Comparison of ENCODE assay signal across 9 cellular contexts in genomic region chr1:31593770-31594632, GRCh38. TPM values are rescaled to one million over a fixed set of nuclear protein-coding genes. Genes with fewer than 3 reads are reported as not detected.
A peak's percentile ranks its signal among the peaks of the same experiment; 100 is the strongest.
DNase-seq lines count a peak whose midpoint lies in the region; ATAC-seq, FAIRE-seq and TF ChIP-seq lines count a peak whose summit lies in the region.
"Had no signal": no experiment of that assay in that cellular context is flagged by ENCODE, and none has a peak within 500 bp of the region (broad histone marks: within the 10 kb centered on the region; RNA-seq: fewer than 3 reads in every experiment).

No MANE protein-coding gene starts in this region.

- H3K4me3 Mint-ChIP-seq in naive thymus-derived CD8-positive, alpha-beta T cell, result no peak overlapping the region

- no peaks in the 10 kb centered on the region for H4K20me1 ChIP-seq in endothelial cell of umbilical vein (replicated peaks; ENCODE audit: control insufficient read depth, extremely low read depth, insufficient read depth, low read length)

- no peaks in the 10 kb centered on the region for H3K36me3 Mint-ChIP-seq in naive thymus-derived CD8-positive, alpha-beta T cell

- H3K79me2 ChIP-seq in endothelial cell of umbilical vein (ENCODE audit: control insufficient read depth, insufficient read depth, low read length), result no peaks in the 10 kb centered on the region

- BruUV-seq in endothelial cell of umbilical vein (replicated peaks; lab: Mats Ljungman, UMichigan), result no TSS peak

- peak; percentile 68 for DNase-seq in Caki2 (ENCODE audit: low read depth)
- peak; percentile 42 for DNase-seq in NCI-H526 treated with DMSO at 0.1 percent for 48 hours (lab: John Stamatoyannopoulos, UW)
- DNase-seq in activated CD4-positive, alpha-beta T cell treated with anti-CD3 and anti-CD28 coated beads, Interleukin-2, amount 50 U/mL, for 1 hour, result peak; percentile 42
- DNase-seq in endothelial cell of umbilical vein (ENCODE audit: low read depth, low spot score), result peak; percentile 73
- peak; percentile 18 to 79 (median 49) for DNase-seq in naive thymus-derived CD8-positive, alpha-beta T cell
- DNase-seq in suprapubic skin (ENCODE audit: low spot score in 2 of 2), result no peak

- H3K27me3 ChIP-seq in endothelial cell of umbilical vein (ENCODE audit: control insufficient read depth in 2 of 2, insufficient read depth in 2 of 2, low read length in 2 of 2) (no peaks in the 10 kb centered on the region), suprapubic skin (no peaks in the 10 kb centered on the region)

- intact Hi-C loops in endothelial cell of umbilical vein (cut with micrococcal nuclease), result loop anchor here (1.0 kb wide), 2 partner anchors 30 to 45 kb away; no protein-coding TSS in a partner anchor

- no peak overlapping the region for H3K4me2 ChIP-seq in endothelial cell of umbilical vein (ENCODE audit: insufficient read depth, low read length)

- in situ Hi-C loops in Caki2 (cut with HindIII; ENCODE audit: low pct_unique_long_range_greater_than_20kb, low sequenced_read_pairs), result no loop called here

- TF ChIP-seq POLR2A in endothelial cell of umbilical vein (IDR thresholded peaks at IDR 0.05; ENCODE audit: low read depth, low read length), result no peak
- no peak for TF ChIP-seq POLR2A in suprapubic skin (IDR thresholded peaks at IDR 0.05)

- POLR2A ChIA-PET in HEK293 (lab: Yijun Ruan, JAX) (no interaction called here), endothelial cell of umbilical vein (lab: Charles Lee) (no interaction called here)
- POLR2A ChIA-PET in naive thymus-derived CD8-positive, alpha-beta T cell (lab: Charles Lee), result no interaction called here

- no peaks in the 10 kb centered on the region for H3K4me1 ChIP-seq in HEK293 (ENCODE audit: control insufficient read depth, insufficient read depth, low read length)
- H3K4me1 ChIP-seq in endothelial cell of umbilical vein (ENCODE audit: control insufficient read depth, extremely low read depth, insufficient read depth, low read length), result peaks cover 28% of the 10 kb centered on the region
- H3K4me1 ChIP-seq in suprapubic skin, result peaks cover 6% of the 10 kb centered on the region

- peak; percentile 78 for FAIRE-seq in endothelial cell of umbilical vein (lab: Jason Lieb, UNC)
- FAIRE-seq: TTC549 had no signal

- dilution Hi-C loops in endothelial cell of umbilical vein (cut with MboI; ENCODE audit: extremely low pct_ligation_motif_present, low sequenced_read_pairs), result no loop called here

- no peaks in the 10 kb centered on the region for H3K36me3 ChIP-seq in HEK293 (ENCODE audit: control insufficient read depth in 2 of 2, insufficient read depth in 1 of 2, low read length in 2 of 2)
- H3K36me3 ChIP-seq in endothelial cell of umbilical vein (ENCODE audit: control insufficient read depth in 2 of 2, extremely low read depth in 1 of 2, insufficient read depth in 2 of 2, low read length in 2 of 2), result no peaks in the 10 kb centered on the region
- H3K36me3 ChIP-seq in suprapubic skin, result no peaks in the 10 kb centered on the region

- TF ChIP-seq EP300 in suprapubic skin (IDR thresholded peaks at IDR 0.05), result no peak

- CTCF ChIA-PET in HEK293 (lab: Yijun Ruan, JAX) (interaction anchor here (0.7 to 9.6 kb wide), 17 partner anchors 9 to 274 kb away, joined by 3 to 120 read pairs (median 6); no protein-coding TSS in a partner anchor), endothelial cell of umbilical vein (lab: Charles Lee) (interaction anchor here (0.7 to 5.5 kb wide), 13 partner anchors 8 to 171 kb away, joined by 3 to 73 read pairs (median 3); no protein-coding TSS in a partner anchor)

- H3K9me3 Mint-ChIP-seq in naive thymus-derived CD8-positive, alpha-beta T cell, result no peaks in the 10 kb centered on the region

- H3K4me3 ChIP-seq in HEK293 (ENCODE audit: low read depth, low read length), result no peak overlapping the region
- H3K4me3 ChIP-seq in endothelial cell of umbilical vein (replicated peaks in 1 of 3; ENCODE audit: insufficient read depth in 1 of 3, low read depth in 1 of 3, low read length in 3 of 3), result no peak overlapping the region
- no peak overlapping the region for H3K4me3 ChIP-seq in suprapubic skin

- peak; percentile 80 to 86 for ATAC-seq in naive thymus-derived CD8-positive, alpha-beta T cell
- no peak for ATAC-seq in HG02588 (IDR thresholded peaks at IDR 0.05; ENCODE audit: unreplicated experiment)

- no peaks in the 10 kb centered on the region for H3K9me1 ChIP-seq in endothelial cell of umbilical vein (replicated peaks; ENCODE audit: control insufficient read depth, extremely low read depth, insufficient read depth, low read length)

- H3K27ac ChIP-seq in HEK293 (ENCODE audit: extremely low read depth, low read depth, low read length) (no peak overlapping the region), endothelial cell of umbilical vein (ENCODE audit: insufficient read depth, low read depth, low read length) (no peak overlapping the region), suprapubic skin (no peak overlapping the region)

- no peaks in the 10 kb centered on the region for H3K9me3 ChIP-seq in HEK293 (ENCODE audit: control insufficient read depth, insufficient read depth, low read depth, low read length)
- no peaks in the 10 kb centered on the region for H3K9me3 ChIP-seq in endothelial cell of umbilical vein (replicated peaks; ENCODE audit: control insufficient read depth, insufficient read depth, low read length)
- H3K9me3 ChIP-seq in suprapubic skin, result no peaks in the 10 kb centered on the region

- H3K27ac Mint-ChIP-seq in naive thymus-derived CD8-positive, alpha-beta T cell, result no peak overlapping the region

- H2AFZ ChIP-seq in endothelial cell of umbilical vein (ENCODE audit: low read depth, low read length), result no peak overlapping the region

- H3K9ac ChIP-seq in endothelial cell of umbilical vein (replicated peaks; ENCODE audit: extremely low read depth, insufficient read depth, low read length), result no peak overlapping the region

- WGBS in suprapubic skin, result 56% methylated on average over 10 of the region's 10 CpGs

- peak; percentile 87 for TF ChIP-seq CTCF in HEK293 (tag by site-specific recombination; IDR thresholded peaks at IDR 0.05)
- peak; percentile 95 to 96 for TF ChIP-seq CTCF in endothelial cell of umbilical vein (IDR thresholded peaks at IDR 0.05; ENCODE audit: extremely low read depth in 1 of 2, insufficient read depth in 1 of 2, low read depth in 1 of 2, low read length in 2 of 2)
- TF ChIP-seq CTCF in suprapubic skin (IDR thresholded peaks at IDR 0.05), result peak; percentile 70 to 89

- peaks cover 12 to 25% (median 21%) of the 10 kb centered on the region in 5 donors for H3K27me3 Mint-ChIP-seq in naive thymus-derived CD8-positive, alpha-beta T cell

- peaks cover 0 to 7% (median 3%) of the 10 kb centered on the region in 4 donors for H3K4me1 Mint-ChIP-seq in naive thymus-derived CD8-positive, alpha-beta T cell

TF ChIP-seq in HEK293, 187 proteins besides CTCF, POLR2A, EP300 and RAD21 (continues in another document):
- peak; percentile 24; the same call in 1 of the 2 replicates for TF ChIP-seq SCRT1 (tag by site-specific recombination; IDR thresholded peaks at IDR 0.05; ENCODE audit: borderline replicate concordance)
- TF ChIP-seq KLF16 (tag by site-specific recombination; IDR thresholded peaks at IDR 0.05), result 0 out of 2 replicates have a peak, but pooled peaks have one; percentile 32

TF ChIP-seq in endothelial cell of umbilical vein, 7 proteins besides CTCF, POLR2A, EP300 and RAD21 (continues in another document):
- TF ChIP-seq MYC (IDR thresholded peaks at IDR 0.05; ENCODE audit: low read depth, low read length) (no peak), JUN (IDR thresholded peaks at IDR 0.05; ENCODE audit: borderline replicate concordance, insufficient read depth, insufficient read length, low read depth) (no peak)

RNA-seq across cellular contexts. Expression of gene TINAGL1, which starts 17.7 kb away (rescaled TPM):
- 706 and 710 TPM in 2 replicates for total RNA-seq in Caki2 (2014; rRNA removed; shearing (Covaris generic); ENCODE audit: low replicate concordance)
- 298 and 312 TPM in 2 replicates for total RNA-seq in endothelial cell of umbilical vein
- polyA plus RNA-seq in endothelial cell of umbilical vein, result 477 and 555 TPM in 2 replicates
- polyA plus RNA-seq in endothelial cell of umbilical vein (2011; cell fraction: cytosol; rRNA removed), result 285 and 337 TPM in 2 replicates
- 305 and 323 TPM in 2 replicates for polyA plus RNA-seq in endothelial cell of umbilical vein (2011; cell fraction: nucleus; rRNA removed)
- 200 and 246 TPM in 2 replicates for polyA plus RNA-seq in endothelial cell of umbilical vein (2012)
- polyA minus RNA-seq in endothelial cell of umbilical vein, result 370 and 385 TPM in 2 replicates
- polyA minus RNA-seq in endothelial cell of umbilical vein (2011; cell fraction: cytosol; rRNA and poly(A)+ RNA removed), result 2.7 TPM
- polyA minus RNA-seq in endothelial cell of umbilical vein (2011; cell fraction: nucleus; rRNA and poly(A)+ RNA removed), result 119 TPM in 2 replicates
- total RNA-seq in naive thymus-derived CD8-positive, alpha-beta T cell, result not detected
- not detected for polyA plus RNA-seq in naive thymus-derived CD8-positive, alpha-beta T cell
- total RNA-seq in suprapubic skin, result 10 to 100 TPM; 40.1 to 78.5 (median 64.0) TPM

RNA-seq across cellular contexts. Expression of gene HCRTR1, which starts 23.5 kb away (rescaled TPM):
- not detected in 2 replicates for total RNA-seq in Caki2 (2014; rRNA removed; shearing (Covaris generic); ENCODE audit: low replicate concordance)
- 0.93 and 1.4 TPM in 2 replicates for total RNA-seq in endothelial cell of umbilical vein
- polyA plus RNA-seq in endothelial cell of umbilical vein, result 1.3 and 1.5 TPM in 2 replicates
- 0.75 and 0.86 TPM in 2 replicates for polyA plus RNA-seq in endothelial cell of umbilical vein (2011; cell fraction: cytosol; rRNA removed)
- 3.1 and 3.2 TPM in 2 replicates for polyA plus RNA-seq in endothelial cell of umbilical vein (2011; cell fraction: nucleus; rRNA removed)
- 0.32 and 0.57 TPM in 2 replicates for polyA plus RNA-seq in endothelial cell of umbilical vein (2012)
- 1.5 and 1.7 TPM in 2 replicates for polyA minus RNA-seq in endothelial cell of umbilical vein
- not detected for polyA minus RNA-seq in endothelial cell of umbilical vein (2011; cell fraction: cytosol; rRNA and poly(A)+ RNA removed)
- polyA minus RNA-seq in endothelial cell of umbilical vein (2011; cell fraction: nucleus; rRNA and poly(A)+ RNA removed), result 1.0 and 1.1 TPM in 2 replicates
- not detected for total RNA-seq in naive thymus-derived CD8-positive, alpha-beta T cell
- polyA plus RNA-seq in naive thymus-derived CD8-positive, alpha-beta T cell, result not detected
- not detected for total RNA-seq in suprapubic skin

RNA-seq across cellular contexts. Expression of gene PEF1, which starts 50.7 kb away (rescaled TPM):
- 82.7 and 110 TPM in 2 replicates for total RNA-seq in Caki2 (2014; rRNA removed; shearing (Covaris generic); ENCODE audit: low replicate concordance)
- total RNA-seq in endothelial cell of umbilical vein, result 66.5 and 73.3 TPM in 2 replicates
- 149 and 161 TPM in 2 replicates for polyA plus RNA-seq in endothelial cell of umbilical vein
- 110 and 120 TPM in 2 replicates for polyA plus RNA-seq in endothelial cell of umbilical vein (2011; cell fraction: cytosol; rRNA removed)
- polyA plus RNA-seq in endothelial cell of umbilical vein (2011; cell fraction: nucleus; rRNA removed), result 66.4 and 77.8 TPM in 2 replicates
- 59.1 and 59.8 TPM in 2 replicates for polyA plus RNA-seq in endothelial cell of umbilical vein (2012)
- polyA minus RNA-seq in endothelial cell of umbilical vein, result 133 and 137 TPM in 2 replicates
- 41.0 TPM for polyA minus RNA-seq in endothelial cell of umbilical vein (2011; cell fraction: cytosol; rRNA and poly(A)+ RNA removed)
- 24.5 and 30.0 TPM in 2 replicates for polyA minus RNA-seq in endothelial cell of umbilical vein (2011; cell fraction: nucleus; rRNA and poly(A)+ RNA removed)
- total RNA-seq in naive thymus-derived CD8-positive, alpha-beta T cell, result 10 to 100 TPM; 35.3 to 36.3 TPM
- 10 to 100 TPM; 60.6 to 87.3 (median 77.8) TPM for polyA plus RNA-seq in naive thymus-derived CD8-positive, alpha-beta T cell
- 100 to 1,000 TPM in 3 of 4 donors, 10 to 100 TPM in 1; 97.9 to 117 (median 103) TPM for total RNA-seq in suprapubic skin

Comparison
In these comparisons a context has a peak if more than half of its experiments do, and no peak if none do; other contexts are left out.
1. DNase-seq: peak in Caki2 (single experiment), NCI-H526 treated with DMSO at 0.1 percent for 48 hours (single experiment), activated CD4-positive, alpha-beta T cell treated with anti-CD3 and anti-CD28 coated beads, Interleukin-2, amount 50 U/mL, for 1 hour (single experiment), endothelial cell of umbilical vein (single experiment) and naive thymus-derived CD8-positive, alpha-beta T cell (10 of 10); none in suprapubic skin (0 of 2).
2. RNA of gene TINAGL1, which starts 17.7 kb away (total RNA-seq): 706 to 710 TPM in Caki2, 298 to 312 TPM in endothelial cell of umbilical vein and 40.1 to 78.5 TPM in suprapubic skin; not detected in naive thymus-derived CD8-positive, alpha-beta T cell; every median in the first group is over 10 times any median in the second.
3. Peak in every context shown above with its lines, with median percentiles within 50 percentile points of each other: CTCF ChIP-seq.